ENCODE assay signal across 28 cellular contexts in the genomic region with DNA sequence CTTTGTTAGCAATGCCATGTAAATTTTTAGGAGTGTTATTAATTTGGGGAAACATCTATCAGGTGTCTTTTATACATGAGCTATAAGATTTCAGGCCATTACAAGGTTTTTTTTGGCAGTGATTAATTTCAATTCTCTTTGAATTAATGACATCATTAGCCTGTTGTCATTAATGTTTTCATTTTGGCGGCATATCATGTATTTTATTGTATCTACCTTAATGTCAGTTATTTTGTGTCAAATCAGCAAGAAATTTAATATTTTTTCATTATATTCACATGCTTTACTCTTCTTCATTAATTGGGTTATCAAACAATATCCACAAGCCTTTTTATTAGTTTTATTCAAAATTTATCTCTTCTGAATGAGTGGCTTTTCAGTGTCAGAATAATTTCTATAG.
"Had no signal": no experiment of that assay in that cellular context is flagged by ENCODE, and none has a peak within 500 bp of the region (broad histone marks: within the 10 kb centered on the region; RNA-seq: fewer than 3 reads in every experiment).

No MANE protein-coding gene starts in this region.

- FAIRE-seq: urothelium cell line had no signal

- H2AFZ ChIP-seq: neural progenitor cell, parathyroid adenoma had no signal

- DNase-seq: naive thymus-derived CD4-positive, alpha-beta T cell; natural killer cell; occipital lobe; ovary; posterior cingulate gyrus; psoas muscle; right cardiac atrium; spleen; stimulated activated CD4-positive, alpha-beta T cell treated with anti-CD3 and anti-CD28 coated beads, Interleukin-12 subunit alpha, Interleukin-12 subunit beta, amount 100 ng/mL, for 4 hours; stimulated activated CD4-positive, alpha-beta T cell treated with anti-CD3 and anti-CD28 coated beads, Interleukin-1b, Interleukin-23, amount 100 ng/mL, for 48 hours; stimulated activated CD4-positive, alpha-beta T cell treated with anti-CD3 and anti-CD28 coated beads, Interleukin-4, amount 100 ng/mL, for 1 hour; stimulated activated CD4-positive, alpha-beta T cell treated with anti-CD3 and anti-CD28 coated beads, Interleukin-4, amount 100 ng/mL, for 4 hours; stimulated activated naive B cell treated with anti-CD40 and anti-IgM and Interleukin-4, amounts not matched to agents 10 μg/mL and 1 μg/mL and 100 μg/mL, for 72 hours; stimulated activated naive CD4-positive, alpha-beta T cell treated with Interleukin-2 at 50 U/mL for 16 hours; stomach; thyroid gland; trophoblast cell; upper lobe of left lung had no signal

- H3K4me2 ChIP-seq: neural progenitor cell, smooth muscle cell had no signal

- ATAC-seq: naive thymus-derived CD4-positive, alpha-beta T cell; natural killer cell; psoas muscle; right cardiac atrium; sciatic nerve; stimulated activated effector memory CD8-positive, alpha-beta T cell treated with anti-CD3 and anti-CD28 coated beads, Interleukin-12 subunit alpha, Interleukin-12 subunit beta, amount 100 ng/mL, for 72 hours; stimulated activated naive B cell treated with anti-CD40 and anti-IgM and Interleukin-4, amounts not matched to agents 10 μg/mL and 1 μg/mL and 100 μg/mL, for 72 hours had no signal

- H3K4me1 ChIP-seq: parathyroid adenoma, psoas muscle, spleen, stomach, thyroid gland, tibial nerve, upper lobe of left lung, vagina had no signal

- H3K27me3 ChIP-seq: neural progenitor cell, ovary, spleen, stomach, thyroid gland, tibial nerve, upper lobe of left lung, vagina had no signal

- H3K9ac ChIP-seq: neural progenitor cell, parathyroid adenoma had no signal

- H3K9me3 ChIP-seq: ovary, psoas muscle, spleen, stomach, thoracic aorta, thyroid gland, tibial nerve, upper lobe of left lung, vagina had no signal

- H3K79me2 ChIP-seq: parathyroid adenoma had no signal

- H3K27ac ChIP-seq: neural progenitor cell, ovary, parathyroid adenoma, psoas muscle, skin epidermis, spleen, stomach, thoracic aorta, thyroid gland, tibial nerve, upper lobe of left lung, vagina had no signal

- H3K4me3 ChIP-seq: neural progenitor cell, ovary, psoas muscle, skin epidermis, smooth muscle cell, spleen, stomach, thoracic aorta, thyroid gland, tibial nerve, upper lobe of left lung, vagina had no signal

- H3K36me3 ChIP-seq: neural progenitor cell, ovary, spleen, stomach, thoracic aorta, thyroid gland, tibial nerve, upper lobe of left lung, vagina had no signal
